Comparison of ENCODE assay signal across 8 cellular contexts in genomic region chr6:71419217-71419953, GRCh38.
DNase-seq lines count a peak whose midpoint lies in the region; ATAC-seq and TF ChIP-seq lines count a peak whose summit lies in the region.

No MANE protein-coding gene starts in this region.

- no peak overlapping the region for H3K27ac Mint-ChIP-seq in CD8-positive, alpha-beta memory T cell
- H3K27ac Mint-ChIP-seq in stimulated activated effector memory CD8-positive, alpha-beta T cell treated with anti-CD3 and anti-CD28 coated beads, Interleukin-12 subunit alpha, Interleukin-12 subunit beta, amount 100 ng/mL, for 72 hours: no peak overlapping the region

- ATAC-seq in RWPE2 (ENCODE audit: low read depth) (no peak), GM18858 (IDR thresholded peaks at IDR 0.05; ENCODE audit: unreplicated experiment) (no peak)
- no peak for ATAC-seq in stimulated activated effector memory CD8-positive, alpha-beta T cell treated with anti-CD3 and anti-CD28 coated beads, Interleukin-12 subunit alpha, Interleukin-12 subunit beta, amount 100 ng/mL, for 72 hours

- DNase-seq in CD8-positive, alpha-beta memory T cell: no peak
- DNase-seq in RWPE2 (ENCODE audit: low spot score) (no peak), fibroblast of peridontal ligament (ENCODE audit: extremely low read depth) (peak; percentile 44), ovary (peak in 1 of 5 donors; percentile 33), NCI-H510A (lab: John Stamatoyannopoulos, UW) (no peak), HEK293T (ENCODE audit: extremely low spot score) (no peak)
- DNase-seq in stimulated activated effector memory CD8-positive, alpha-beta T cell treated with anti-CD3 and anti-CD28 coated beads, Interleukin-12 subunit alpha, Interleukin-12 subunit beta, amount 100 ng/mL, for 72 hours (ENCODE audit: low spot score in 2 of 2): no peak

- H3K36me3 ChIP-seq in CD8-positive, alpha-beta memory T cell (ENCODE audit: insufficient read depth, low read length): no peaks in the 10 kb centered on the region
- H3K36me3 ChIP-seq in RWPE2 (ENCODE audit: low read depth) (peaks cover 29% of the 10 kb centered on the region), ovary (no peaks in the 10 kb centered on the region)

- H3K36me3 Mint-ChIP-seq in CD8-positive, alpha-beta memory T cell: no peaks in the 10 kb centered on the region
- H3K36me3 Mint-ChIP-seq in stimulated activated effector memory CD8-positive, alpha-beta T cell treated with anti-CD3 and anti-CD28 coated beads, Interleukin-12 subunit alpha, Interleukin-12 subunit beta, amount 100 ng/mL, for 72 hours: no peaks in the 10 kb centered on the region

- no peaks in the 10 kb centered on the region for H3K9me3 ChIP-seq in CD8-positive, alpha-beta memory T cell (ENCODE audit: low read length)
- no peaks in the 10 kb centered on the region for H3K9me3 ChIP-seq in RWPE2 (ENCODE audit: severe bottlenecking)
- no peaks in the 10 kb centered on the region for H3K9me3 ChIP-seq in ovary

- intact Hi-C loops in ovary (cut with DNase I): no loop called here

- H3K27me3 ChIP-seq in CD8-positive, alpha-beta memory T cell (ENCODE audit: insufficient read depth, low read length, poor library complexity, severe bottlenecking): no peaks in the 10 kb centered on the region
- H3K27me3 ChIP-seq in RWPE2 (ENCODE audit: insufficient read depth, poor library complexity, severe bottlenecking) (no peaks in the 10 kb centered on the region), ovary (no peaks in the 10 kb centered on the region)

- H3K27me3 Mint-ChIP-seq in CD8-positive, alpha-beta memory T cell: peaks cover 33 to 59% of the 10 kb centered on the region in 2 donors

- peak overlapping the region in 6 of 7 donors; percentile 12 to 53 (median 44) for H3K4me3 Mint-ChIP-seq in CD8-positive, alpha-beta memory T cell
- H3K4me3 Mint-ChIP-seq in stimulated activated effector memory CD8-positive, alpha-beta T cell treated with anti-CD3 and anti-CD28 coated beads, Interleukin-12 subunit alpha, Interleukin-12 subunit beta, amount 100 ng/mL, for 72 hours: no peak overlapping the region

- TF ChIP-seq POLR2A in ovary (IDR thresholded peaks at IDR 0.05): no peak

- H3K4me1 Mint-ChIP-seq in CD8-positive, alpha-beta memory T cell: peaks cover 5 to 13% (median 5%) of the 10 kb centered on the region in 3 donors
- H3K4me1 Mint-ChIP-seq in stimulated activated effector memory CD8-positive, alpha-beta T cell treated with anti-CD3 and anti-CD28 coated beads, Interleukin-12 subunit alpha, Interleukin-12 subunit beta, amount 100 ng/mL, for 72 hours: no peaks in the 10 kb centered on the region

- CTCF ChIA-PET in CD8-positive, alpha-beta memory T cell (lab: Charles Lee): no interaction called here
- CTCF ChIA-PET in HEK293T (lab: Yijun Ruan, JAX): interaction anchor here (0.6 kb wide), 1 partner anchor 1812 kb away, joined by 5 read pairs; no protein-coding TSS in a partner anchor

- TF ChIP-seq EP300 in ovary (IDR thresholded peaks at IDR 0.05): no peak

- no peak overlapping the region for H3K4me3 ChIP-seq in CD8-positive, alpha-beta memory T cell (ENCODE audit: low read length)
- peak overlapping the region; percentile 80 for H3K4me3 ChIP-seq in RWPE2 (ENCODE audit: severe bottlenecking)
- peak overlapping the region; percentile 56 for H3K4me3 ChIP-seq in ovary

- TF ChIP-seq CTCF in RWPE2 (IDR thresholded peaks at IDR 0.05; ENCODE audit: poor library complexity, severe bottlenecking) (no peak), ovary (IDR thresholded peaks at IDR 0.05) (no peak)

- no peak overlapping the region for H3K27ac ChIP-seq in CD8-positive, alpha-beta memory T cell (ENCODE audit: low read depth, low read length)
- H3K27ac ChIP-seq in RWPE2 (ENCODE audit: poor library complexity, severe bottlenecking) (peak overlapping the region; percentile 37), ovary (peak overlapping the region in 1 of 2 donors; percentile 64)

- POLR2A ChIA-PET in CD8-positive, alpha-beta memory T cell (lab: Charles Lee): no interaction called here
- POLR2A ChIA-PET in HEK293T (lab: Yijun Ruan, JAX): no interaction called here

- peaks cover 0 to 2% (median 1%) of the 10 kb centered on the region in 5 donors for H3K9me3 Mint-ChIP-seq in CD8-positive, alpha-beta memory T cell
- no peaks in the 10 kb centered on the region for H3K9me3 Mint-ChIP-seq in stimulated activated effector memory CD8-positive, alpha-beta T cell treated with anti-CD3 and anti-CD28 coated beads, Interleukin-12 subunit alpha, Interleukin-12 subunit beta, amount 100 ng/mL, for 72 hours

- H3K4me1 ChIP-seq in CD8-positive, alpha-beta memory T cell (ENCODE audit: insufficient read depth, low read length): no peaks in the 10 kb centered on the region
- H3K4me1 ChIP-seq in RWPE2 (ENCODE audit: insufficient read depth, poor library complexity, severe bottlenecking) (peaks cover 14% of the 10 kb centered on the region), ovary (ENCODE audit: insufficient read depth) (no peaks in the 10 kb centered on the region)

- WGBS in ovary, 3 donors: 25 to 36% (median 29%) methylated on average over 27 of the region's 27 CpGs

TF ChIP-seq in HEK293T, 16 proteins besides CTCF, POLR2A, EP300 and RAD21:
- TF ChIP-seq TARDBP (IDR thresholded peaks at IDR 0.05) (no peak), SP1 (IDR thresholded peaks at IDR 0.05) (no peak)
